Comparison of ENCODE assay signal across 8 cellular contexts in the genomic region with DNA sequence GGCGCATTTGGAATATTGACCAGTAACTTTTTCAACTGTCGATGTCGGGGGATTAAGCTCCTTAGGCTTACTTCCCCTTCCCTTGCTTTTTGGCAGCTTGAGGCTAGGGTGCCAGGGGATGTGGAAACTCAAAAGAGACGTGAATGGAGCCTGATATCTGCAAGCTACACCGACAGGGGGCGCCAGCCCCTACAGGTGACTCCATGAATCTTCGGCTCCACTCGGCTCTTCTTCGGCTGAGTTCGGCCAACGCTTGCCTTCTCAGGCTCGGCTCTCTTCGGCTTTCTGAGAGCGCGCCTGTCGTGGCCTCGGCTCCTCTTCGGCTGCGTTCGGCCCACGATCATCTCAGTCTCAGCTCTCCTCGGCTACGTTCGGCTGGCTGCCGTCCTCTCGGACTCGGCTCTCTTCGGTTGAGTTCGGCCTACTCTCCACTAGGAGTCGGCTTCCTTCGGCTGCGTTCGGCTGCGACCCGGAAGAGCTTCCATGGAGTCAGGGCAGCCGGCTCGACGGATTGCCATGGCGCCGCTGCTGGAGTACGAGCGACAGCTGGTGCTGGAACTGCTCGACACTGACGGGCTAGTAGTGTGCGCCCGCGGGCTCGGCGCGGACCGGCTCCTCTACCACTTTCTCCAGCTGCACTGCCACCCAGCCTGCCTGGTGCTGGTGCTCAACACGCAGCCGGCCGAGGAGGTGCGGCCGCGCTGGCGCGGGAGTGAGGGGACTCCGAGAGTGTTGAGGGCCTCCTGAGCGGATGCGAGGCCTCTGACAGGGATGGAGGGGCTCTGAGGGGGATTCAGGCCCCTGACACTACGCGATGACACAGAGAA. TPM values are rescaled to one million over a fixed set of nuclear protein-coding genes. Genes with fewer than 3 reads are reported as not detected.
A peak's percentile ranks its signal among the peaks of the same experiment; 100 is the strongest.
DNase-seq lines count a peak whose midpoint lies in the region; TF ChIP-seq lines count a peak whose summit lies in the region.

A gene (plus strand): TSS at position 472 of the 827 bp plus-strand sequence. CDS start 12 bp downstream, at position 484.

- TF ChIP-seq CTCF in MM.1S (IDR thresholded peaks at IDR 0.05; ENCODE audit: low read length) (peak; percentile 80), fibroblast of villous mesenchyme (IDR thresholded peaks at IDR 0.05; ENCODE audit: insufficient read depth, low read depth, low read length) (peak; percentile 93), neural cell (IDR thresholded peaks at IDR 0.05; ENCODE audit: poor library complexity, severe bottlenecking) (peak; percentile 99), stomach (IDR thresholded peaks at IDR 0.05) (peak in 6 of 7 experiments; percentile 49 to 97 (median 86))

- peak within 1 kb of the TSS; percentile 24; the same call in 1 of the 2 replicates for H3K27ac ChIP-seq in MM.1S (ENCODE audit: low read length)
- H3K27ac ChIP-seq in neural cell (ENCODE audit: low read length): peak within 1 kb of the TSS; percentile 79
- H3K27ac ChIP-seq in stomach: peak within 1 kb of the TSS; percentile 53 to 88 (median 81)

- no peaks in the 10 kb centered on the region for H4K20me1 ChIP-seq in MM.1S (ENCODE audit: insufficient read depth, low read length)
- no peaks in the 10 kb centered on the region for H4K20me1 ChIP-seq in neural cell (ENCODE audit: insufficient read depth)

- H3K27me3 ChIP-seq in MM.1S (replicated peaks; ENCODE audit: insufficient read depth, low read length) (no peaks in the 10 kb centered on the region), neural cell (ENCODE audit: insufficient read depth, low read depth, low read length) (no peaks in the 10 kb centered on the region), stomach (no peaks in the 10 kb centered on the region)

- peak; percentile 99 for DNase-seq in GM03348 (ENCODE audit: low spot score)
- peak; percentile 98 for DNase-seq in HCEC 1CT
- peak; percentile 99 for DNase-seq in MM.1S
- peak; percentile 89 for DNase-seq in SIG-M5 (lab: John Stamatoyannopoulos, UW)
- peak; percentile 93 for DNase-seq in activated gamma-delta T cell (lab: John Stamatoyannopoulos, UW)
- peak; percentile 99 for DNase-seq in fibroblast of villous mesenchyme (ENCODE audit: low read depth)
- peak; percentile 100 for DNase-seq in stomach

- H3K79me2 ChIP-seq in MM.1S (ENCODE audit: low read length) (peaks cover 14% of the 10 kb centered on the region; the same call in 1 of the 2 replicates), neural cell (replicated peaks; ENCODE audit: insufficient read depth, low read length) (peaks cover 8% of the 10 kb centered on the region)

- intact Hi-C loops in stomach (cut with DNase I; ENCODE audit: low total_unique reads): loop anchor here (10.0 kb wide), 2 partner anchors 325 to 365 kb away; no protein-coding TSS in a partner anchor

- H3K9ac ChIP-seq in MM.1S (ENCODE audit: low read length) (peak within 1 kb of the TSS; percentile 93), neural cell (ENCODE audit: low read length) (peak within 1 kb of the TSS; percentile 88)

- TF ChIP-seq POLR2A in stomach (IDR thresholded peaks at IDR 0.05): no peak

- peak; percentile 56 for TF ChIP-seq RAD21 in neural cell (conservative IDR thresholded peaks at IDR 0.05)

- H3K36me3 ChIP-seq in MM.1S (replicated peaks; ENCODE audit: insufficient read depth, low read length) (no peaks in the 10 kb centered on the region), neural cell (ENCODE audit: insufficient read depth, low read length) (no peaks in the 10 kb centered on the region), stomach (peaks cover 0 to 18% (median 14%) of the 10 kb centered on the region in 4 donors)

- WGBS in stomach, 5 donors: 0 to 2% (median 1%) methylated on average over 10 to 64 of the region's 64 CpGs

- peaks cover 3% of the 10 kb centered on the region; the same call in 1 of the 2 replicates for H3K4me1 ChIP-seq in MM.1S (ENCODE audit: low read length)
- H3K4me1 ChIP-seq in stomach: peaks cover 8 to 49% (median 34%) of the 10 kb centered on the region in 4 donors

- 0 out of 2 replicates have a peak, but pooled peaks cover 3% of the 10 kb centered on the region for H3F3A ChIP-seq in MM.1S (ENCODE audit: insufficient read depth, low read length)
- no peaks in the 10 kb centered on the region for H3F3A ChIP-seq in neural cell (ENCODE audit: insufficient read depth, low read length, poor library complexity, severe bottlenecking)

- H2AFZ ChIP-seq in MM.1S (ENCODE audit: low read length) (peak within 1 kb of the TSS; percentile 97), neural cell (ENCODE audit: low read depth, low read length) (peak within 1 kb of the TSS; percentile 90)

- H3K9me3 ChIP-seq in MM.1S (replicated peaks; ENCODE audit: insufficient read depth, low read length) (no peaks in the 10 kb centered on the region), neural cell (ENCODE audit: low read length) (no peaks in the 10 kb centered on the region), stomach (no peaks in the 10 kb centered on the region)

- H3K4me2 ChIP-seq in MM.1S (ENCODE audit: low read depth, low read length) (peak within 1 kb of the TSS; percentile 89), neural cell (ENCODE audit: low read length) (peak within 1 kb of the TSS; percentile 92)

- H3K9me2 ChIP-seq in MM.1S (replicated peaks; ENCODE audit: insufficient read depth, low read length) (no peaks in the 10 kb centered on the region), neural cell (ENCODE audit: insufficient read depth, low read length) (no peaks in the 10 kb centered on the region)

- H3K4me3 ChIP-seq in MM.1S (ENCODE audit: low read length) (peak within 1 kb of the TSS; percentile 98), fibroblast of villous mesenchyme (ENCODE audit: low read depth, low read length) (peak within 1 kb of the TSS; percentile 96), neural cell (ENCODE audit: low read length) (peak within 1 kb of the TSS; percentile 76), stomach (peak within 1 kb of the TSS; percentile 75 to 91 (median 80))

- TF ChIP-seq EP300 in neural cell (conservative IDR thresholded peaks at IDR 0.05; ENCODE audit: poor library complexity, severe bottlenecking) (peak; percentile 62), stomach (IDR thresholded peaks at IDR 0.05) (no peak)

TF ChIP-seq in neural cell, 6 proteins besides CTCF, POLR2A, EP300 and RAD21:
- TF ChIP-seq POLR2AphosphoS5 (IDR thresholded peaks at IDR 0.05) (peak; percentile 98), EZH2 (IDR thresholded peaks at IDR 0.05; ENCODE audit: borderline replicate concordance, insufficient read depth, low read length, poor library complexity, severe bottlenecking) (no peak), MXI1 (conservative IDR thresholded peaks at IDR 0.05; ENCODE audit: poor library complexity, severe bottlenecking) (peak; percentile 92), TAF1 (IDR thresholded peaks at IDR 0.05; ENCODE audit: low read depth) (peak; percentile 92), SMC3 (conservative IDR thresholded peaks at IDR 0.05; ENCODE audit: poor library complexity) (peak; percentile 65)
- TF ChIP-seq, protein P1, sequence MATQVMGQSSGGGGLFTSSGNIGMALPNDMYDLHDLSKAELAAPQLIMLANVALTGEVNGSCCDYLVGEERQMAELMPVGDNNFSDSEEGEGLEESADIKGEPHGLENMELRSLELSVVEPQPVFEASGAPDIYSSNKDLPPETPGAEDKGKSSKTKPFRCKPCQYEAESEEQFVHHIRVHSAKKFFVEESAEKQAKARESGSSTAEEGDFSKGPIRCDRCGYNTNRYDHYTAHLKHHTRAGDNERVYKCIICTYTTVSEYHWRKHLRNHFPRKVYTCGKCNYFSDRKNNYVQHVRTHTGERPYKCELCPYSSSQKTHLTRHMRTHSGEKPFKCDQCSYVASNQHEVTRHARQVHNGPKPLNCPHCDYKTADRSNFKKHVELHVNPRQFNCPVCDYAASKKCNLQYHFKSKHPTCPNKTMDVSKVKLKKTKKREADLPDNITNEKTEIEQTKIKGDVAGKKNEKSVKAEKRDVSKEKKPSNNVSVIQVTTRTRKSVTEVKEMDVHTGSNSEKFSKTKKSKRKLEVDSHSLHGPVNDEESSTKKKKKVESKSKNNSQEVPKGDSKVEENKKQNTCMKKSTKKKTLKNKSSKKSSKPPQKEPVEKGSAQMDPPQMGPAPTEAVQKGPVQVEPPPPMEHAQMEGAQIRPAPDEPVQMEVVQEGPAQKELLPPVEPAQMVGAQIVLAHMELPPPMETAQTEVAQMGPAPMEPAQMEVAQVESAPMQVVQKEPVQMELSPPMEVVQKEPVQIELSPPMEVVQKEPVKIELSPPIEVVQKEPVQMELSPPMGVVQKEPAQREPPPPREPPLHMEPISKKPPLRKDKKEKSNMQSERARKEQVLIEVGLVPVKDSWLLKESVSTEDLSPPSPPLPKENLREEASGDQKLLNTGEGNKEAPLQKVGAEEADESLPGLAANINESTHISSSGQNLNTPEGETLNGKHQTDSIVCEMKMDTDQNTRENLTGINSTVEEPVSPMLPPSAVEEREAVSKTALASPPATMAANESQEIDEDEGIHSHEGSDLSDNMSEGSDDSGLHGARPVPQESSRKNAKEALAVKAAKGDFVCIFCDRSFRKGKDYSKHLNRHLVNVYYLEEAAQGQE (IDR thresholded peaks at IDR 0.05; ENCODE audit: borderline replicate concordance): peak; percentile 93

RNA-seq across cellular contexts. Expression of the gene that starts here (rescaled TPM):
- total RNA-seq in fibroblast of villous mesenchyme (10.3 and 13.4 TPM in 2 replicates), stomach (10 to 100 TPM in 4 of 5 donors, 1 to 10 TPM in 1; 1.4 to 45.8 (median 23.2) TPM)
- polyA plus RNA-seq in neural cell (5.8 and 7.0 TPM in 2 replicates), stomach (1 to 10 TPM; 1.2 to 1.8 (median 1.2) TPM)
- 16.2 and 16.8 TPM in 2 replicates for polyA minus RNA-seq in neural cell

Comparison
In these comparisons a context has a peak if more than half of its experiments do, and no peak if none do; other contexts are left out.
1. Peak in every context shown above with its lines: DNase-seq, H3K4me3 ChIP-seq and H3K27ac ChIP-seq.
2. H3K27ac ChIP-seq: peak in every context shown above with its lines; median percentile 81 in stomach; 79 in neural cell; 24 in MM.1S.